In the genomic region with DNA sequence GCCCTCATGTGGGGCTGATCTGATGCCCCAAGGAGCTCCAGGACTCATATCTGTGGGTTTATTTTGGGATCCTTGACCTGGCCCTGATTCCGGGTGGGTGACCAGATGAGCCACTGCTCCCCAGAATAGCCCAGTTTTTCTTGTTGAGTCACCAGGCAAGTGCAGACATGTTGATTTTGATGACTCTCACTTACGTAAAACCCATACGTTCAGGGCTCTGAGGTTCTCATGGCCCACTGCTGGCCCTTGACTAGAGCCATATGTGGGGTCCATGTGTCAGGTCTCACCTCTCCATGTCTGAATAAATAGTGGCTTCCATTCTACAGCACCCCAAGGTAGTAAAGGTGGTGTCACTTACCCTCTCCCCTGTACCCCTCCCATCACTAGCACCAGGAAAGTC, we compare ENCODE assay signal across 15 cellular contexts. TPM values are rescaled to one million over a fixed set of nuclear protein-coding genes. Genes with fewer than 3 reads are reported as not detected.
A peak's percentile ranks its signal among the peaks of the same experiment; 100 is the strongest.
DNase-seq lines count a peak whose midpoint lies in the region.
"Had no signal": no experiment of that assay in that cellular context is flagged by ENCODE, and none has a peak within 500 bp of the region (broad histone marks: within the 10 kb centered on the region; RNA-seq: fewer than 3 reads in every experiment).

No MANE protein-coding gene starts in this region.

- no peaks in the 10 kb centered on the region for H3K27me3 Mint-ChIP-seq in activated naive CD8-positive, alpha-beta T cell treated with anti-CD3 and anti-CD28 coated beads for 36 hours
- H3K27me3 Mint-ChIP-seq: activated naive CD8-positive, alpha-beta T cell had no signal

- no peak overlapping the region for H3K4me3 ChIP-seq in mesenchymal stem cell (ENCODE audit: insufficient read depth in 1 of 2, low read depth in 1 of 2, low read length in 2 of 2)
- H3K4me3 ChIP-seq: BLaER1 treated with 17β-estradiol and CSF1 and Interleukin-3, amounts not matched to agents 10 nM and 100 nM; lung; neural progenitor cell had no signal

- H2BK15ac ChIP-seq in mesenchymal stem cell (ENCODE audit: low read depth, poor library complexity, severe bottlenecking) = no peak overlapping the region

- H3K36me3 Mint-ChIP-seq in activated naive CD8-positive, alpha-beta T cell treated with anti-CD3 and anti-CD28 coated beads for 36 hours = peaks cover 17% of the 10 kb centered on the region
- H3K36me3 Mint-ChIP-seq: neural progenitor cell had no signal

- H3K27me3 ChIP-seq in mesenchymal stem cell (ENCODE audit: control insufficient read depth in 1 of 2, insufficient read depth in 1 of 2, low read length in 2 of 2) = no peaks in the 10 kb centered on the region
- H3K27me3 ChIP-seq: BLaER1 treated with 17β-estradiol and CSF1 and Interleukin-3, amounts not matched to agents 10 nM and 100 nM; neural progenitor cell had no signal

- H3K4me2 ChIP-seq in mesenchymal stem cell (ENCODE audit: low read length, poor library complexity, severe bottlenecking) = no peak overlapping the region
- H3K4me2 ChIP-seq: neural progenitor cell had no signal

- no peaks in the 10 kb centered on the region for H3K36me3 ChIP-seq in mesenchymal stem cell (ENCODE audit: control insufficient read depth in 1 of 2, insufficient read depth in 2 of 2, low read depth in 1 of 2, low read length in 2 of 2)
- H3K36me3 ChIP-seq: BLaER1 treated with 17β-estradiol and CSF1 and Interleukin-3, amounts not matched to agents 10 nM and 100 nM; neural progenitor cell had no signal

- no peak overlapping the region for H3K23ac ChIP-seq in mesenchymal stem cell (ENCODE audit: low read length in 2 of 2)

- 84% methylated on average over 3 of the region's 3 CpGs for WGBS in mesenchymal stem cell

- H2BK5ac ChIP-seq in mesenchymal stem cell (ENCODE audit: low read depth, low read length, poor library complexity, severe bottlenecking) = no peak overlapping the region

- no peak overlapping the region for H3K4me3 Mint-ChIP-seq in activated naive CD8-positive, alpha-beta T cell treated with anti-CD3 and anti-CD28 coated beads for 36 hours
- H3K4me3 Mint-ChIP-seq: activated naive CD8-positive, alpha-beta T cell; neural progenitor cell had no signal

- H2BK120ac ChIP-seq in mesenchymal stem cell (ENCODE audit: low read depth, low read length) = no peak overlapping the region

- DNase-seq in EH (ENCODE audit: low read depth) = peak; percentile 75
- peak; percentile 88 for DNase-seq in HCEC 1CT
- DNase-seq in activated naive CD8-positive, alpha-beta T cell treated with anti-CD3 and anti-CD28 coated beads for 36 hours = no peak
- DNase-seq in mesenchymal stem cell = no peak
- DNase-seq in Ammon's horn (ENCODE audit: low spot score) = no peak
- DNase-seq in stimulated activated CD4-positive, alpha-beta T cell treated with anti-CD3 and anti-CD28 coated beads, Interleukin-15, amount 100 ng/mL, for 24 hours = no peak
- DNase-seq in epidermal melanocyte (ENCODE audit: insufficient read length, low spot score) = no peak
- DNase-seq: caudate nucleus; NCI-H1694 treated with DMSO at 0.1 percent for 48 hours; right cardiac atrium; stimulated activated CD4-positive, alpha-beta T cell treated with anti-CD3 and anti-CD28 coated beads, Interleukin-4, amount 100 ng/mL, for 1 hour had no signal

- H2AFZ ChIP-seq in mesenchymal stem cell (ENCODE audit: low read depth, low read length) = no peak overlapping the region
- H2AFZ ChIP-seq: neural progenitor cell had no signal

- no peak overlapping the region for H4K91ac ChIP-seq in mesenchymal stem cell (ENCODE audit: low read length)

- H3K9me3 Mint-ChIP-seq in activated naive CD8-positive, alpha-beta T cell treated with anti-CD3 and anti-CD28 coated beads for 36 hours = peaks cover 2% of the 10 kb centered on the region
- H3K9me3 Mint-ChIP-seq: neural progenitor cell had no signal

- peaks cover 74% of the 10 kb centered on the region for H3K4me1 Mint-ChIP-seq in activated naive CD8-positive, alpha-beta T cell treated with anti-CD3 and anti-CD28 coated beads for 36 hours

- peak overlapping the region; percentile 3 to 37 for H2BK12ac ChIP-seq in mesenchymal stem cell (ENCODE audit: low read length in 2 of 2)

- peak overlapping the region; percentile 43 for H3K27ac Mint-ChIP-seq in activated naive CD8-positive, alpha-beta T cell treated with anti-CD3 and anti-CD28 coated beads for 36 hours
- H3K27ac Mint-ChIP-seq: neural progenitor cell had no signal

- no peaks in the 10 kb centered on the region for H3K9me3 ChIP-seq in mesenchymal stem cell (ENCODE audit: control insufficient read depth, low read length)
- H3K9me3 ChIP-seq: BLaER1 treated with 17β-estradiol and CSF1 and Interleukin-3, amounts not matched to agents 10 nM and 100 nM had no signal

- no peak overlapping the region for H4K8ac ChIP-seq in mesenchymal stem cell (ENCODE audit: low read length)

- H3K79me1 ChIP-seq in mesenchymal stem cell (replicated peaks; ENCODE audit: low read length, poor library complexity, severe bottlenecking) = no peaks in the 10 kb centered on the region

- peaks cover 6% of the 10 kb centered on the region for H3K4me1 ChIP-seq in mesenchymal stem cell (ENCODE audit: control insufficient read depth, insufficient read depth, low read depth, low read length)
- H3K4me1 ChIP-seq: neural progenitor cell had no signal

- H3K14ac ChIP-seq in mesenchymal stem cell (ENCODE audit: low read length in 2 of 2) = no peak overlapping the region

- H3K27ac ChIP-seq in mesenchymal stem cell (ENCODE audit: low read length, poor library complexity, severe bottlenecking) = no peak overlapping the region
- H3K27ac ChIP-seq: BLaER1 treated with 17β-estradiol and CSF1 and Interleukin-3, amounts not matched to agents 10 nM and 100 nM; neural progenitor cell had no signal

- no peak overlapping the region for H3K4ac ChIP-seq in mesenchymal stem cell (ENCODE audit: low read depth in 1 of 2, low read length in 2 of 2)

- H2AK5ac ChIP-seq in mesenchymal stem cell (ENCODE audit: low read length, severe bottlenecking) = no peak overlapping the region

- H3K18ac ChIP-seq in mesenchymal stem cell (ENCODE audit: low read depth in 1 of 2, low read length in 2 of 2) = peak overlapping the region in 1 of 2 experiments; percentile 59

- peak overlapping the region; percentile 49 for H3K9ac ChIP-seq in mesenchymal stem cell (ENCODE audit: low read length)
- H3K9ac ChIP-seq: BLaER1 treated with 17β-estradiol and CSF1 and Interleukin-3, amounts not matched to agents 10 nM and 100 nM; neural progenitor cell had no signal

RNA-seq across cellular contexts. Expression of a gene that starts 41.9 kb away (rescaled TPM):
- total RNA-seq in activated naive CD8-positive, alpha-beta T cell treated with anti-CD3 and anti-CD28 coated beads for 36 hours = 10 to 100 TPM; 18.6 to 22.2 TPM
- polyA plus RNA-seq in mesenchymal stem cell (2013, experiment 1 of 2) = 117 TPM
- 117 TPM for polyA plus RNA-seq in mesenchymal stem cell (2013, experiment 2 of 2)

Comparison
In these comparisons a context has a peak if more than half of its experiments do, and no peak if none do; other contexts are left out.
1. DNase-seq: peak in EH (single experiment) and HCEC 1CT (single experiment); none in activated naive CD8-positive, alpha-beta T cell treated with anti-CD3 and anti-CD28 coated beads for 36 hours (single experiment), mesenchymal stem cell (single experiment), Ammon's horn (single experiment), stimulated activated CD4-positive, alpha-beta T cell treated with anti-CD3 and anti-CD28 coated beads, Interleukin-15, amount 100 ng/mL, for 24 hours (single experiment) and epidermal melanocyte (single experiment).